10 cellular contexts compared by ENCODE assay signal in the genomic region with DNA sequence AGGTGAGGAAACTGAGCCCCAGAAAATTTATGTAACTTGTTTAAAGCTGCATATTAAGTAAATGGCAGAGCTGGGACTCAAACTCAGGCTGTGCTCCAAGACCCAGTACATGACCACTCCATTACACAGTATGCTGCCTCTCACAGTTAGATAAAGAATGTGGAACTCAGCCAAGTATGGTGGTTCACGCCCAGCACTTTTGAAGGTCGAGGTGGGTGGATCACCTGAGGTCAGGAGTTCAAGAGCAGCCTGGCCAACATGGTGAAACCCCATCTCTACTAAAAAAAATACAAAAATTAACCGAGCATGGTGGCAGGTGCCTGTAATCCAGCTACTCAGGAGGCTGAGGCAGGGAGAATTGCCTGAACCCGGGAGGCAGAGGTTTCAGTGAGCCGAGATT. TPM values are rescaled to one million over a fixed set of nuclear protein-coding genes. Genes with fewer than 3 reads are reported as not detected.
"Had no signal": no experiment of that assay in that cellular context is flagged by ENCODE, and none has a peak within 500 bp of the region (broad histone marks: within the 10 kb centered on the region; RNA-seq: fewer than 3 reads in every experiment).

No MANE protein-coding gene starts in this region.

RNA-seq across cellular contexts. Expression of gene C9orf152, which starts 2.3 kb away (rescaled TPM):
- total RNA-seq: activated CD4-positive, alpha-beta T cell treated with anti-CD3 and anti-CD28 coated beads for 36 hours; activated CD8-positive, alpha-beta memory T cell treated with anti-CD3 and anti-CD28 coated beads, Interleukin-2, amount 10 ng/mL, durations not matched to agents 7 days and 5 days; activated CD8-positive, alpha-beta T cell treated with anti-CD3 and anti-CD28 coated beads, Interleukin-2, amount 10 ng/mL, durations not matched to agents 7 days and 5 days; activated T-helper 2 cell treated with anti-CD3 and anti-CD28 coated beads, Interferon-gamma antibody, Interleukin-2, Interleukin-4, amounts not matched to agents 10 μg/mL and 5 μg/mL and 100 μg/mL, durations not matched to agents 14 hours and 24 hours and 36 hours; dermis blood vessel endothelial cell; frontal cortex; osteocyte; progenitor cell of endocrine pancreas; temporal lobe; tibial nerve had no signal
